11 cellular contexts compared by ENCODE assay signal in the genomic region with DNA sequence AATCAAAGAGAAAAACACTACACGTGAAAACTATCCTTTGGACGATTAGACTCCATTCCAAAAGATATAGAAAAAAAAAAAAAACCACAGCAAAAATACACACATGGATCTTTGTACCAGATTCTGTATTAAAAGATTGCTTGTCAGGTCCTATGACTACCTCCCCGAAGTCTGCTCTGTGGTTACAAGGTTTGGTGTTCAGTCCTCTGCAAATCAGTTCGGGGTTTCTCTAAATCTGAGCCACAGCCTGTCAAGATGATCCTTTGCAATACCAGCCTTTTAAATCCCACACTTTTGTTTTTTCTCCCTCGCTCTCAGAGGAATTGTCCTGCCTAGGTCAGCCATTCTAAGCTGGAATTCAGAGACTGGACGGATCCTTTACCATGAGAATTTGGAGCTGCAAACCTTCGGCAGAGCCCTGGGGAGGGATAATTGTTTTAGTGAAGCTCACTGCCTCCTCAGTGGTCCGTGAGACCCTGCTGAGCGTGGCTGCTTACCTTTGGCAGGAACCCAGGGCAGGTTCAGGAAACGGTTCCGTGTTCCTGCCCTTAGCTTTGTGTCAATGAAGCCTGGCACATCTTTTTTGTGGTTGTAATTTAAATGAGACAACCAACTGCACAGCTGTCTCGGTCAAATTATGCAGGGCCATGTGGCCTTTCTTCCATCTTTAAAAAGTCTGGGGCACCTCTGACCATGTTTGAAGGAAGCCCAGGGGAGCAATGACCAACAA. TPM values are rescaled to one million over a fixed set of nuclear protein-coding genes. Genes with fewer than 3 reads are reported as not detected.
DNase-seq lines count a peak whose midpoint lies in the region; ATAC-seq and TF ChIP-seq lines count a peak whose summit lies in the region.
"Had no signal": no experiment of that assay in that cellular context is flagged by ENCODE, and none has a peak within 500 bp of the region (broad histone marks: within the 10 kb centered on the region; RNA-seq: fewer than 3 reads in every experiment).

No MANE protein-coding gene starts in this region.

- H3K27me3 Mint-ChIP-seq in chondrocyte (ENCODE audit: low read depth) (no peaks in the 10 kb centered on the region), neural progenitor cell (ENCODE audit: insufficient read depth, low read depth) (peaks cover 5% of the 10 kb centered on the region)

- H3K4me2 ChIP-seq in BLaER1 = peak overlapping the region; percentile 75
- peak overlapping the region; percentile 80 for H3K4me2 ChIP-seq in neural progenitor cell

- H3K36me3 ChIP-seq in BLaER1 (peaks cover 88% of the 10 kb centered on the region), neural progenitor cell (no peaks in the 10 kb centered on the region)

- DNase-seq in chondrocyte (ENCODE audit: low spot score) (no peak), neural progenitor cell (ENCODE audit: low spot score) (peak; percentile 81)
- no peak for DNase-seq in stimulated activated naive CD4-positive, alpha-beta T cell treated with Interleukin-2 at 50 U/mL for 16 hours (lab: John Stamatoyannopoulos, UW)
- DNase-seq: activated CD8-positive, alpha-beta memory T cell treated with anti-CD3 and anti-CD28 coated beads, Interleukin-2, amount 10 ng/mL, durations not matched to agents 7 days and 5 days; natural killer cell; T-helper 1 cell had no signal

- H3K4me3 Mint-ChIP-seq in chondrocyte (ENCODE audit: unreplicated experiment) (peak overlapping the region; percentile 72), neural progenitor cell (peak overlapping the region; percentile 82)
- H3K4me3 Mint-ChIP-seq: activated CD8-positive, alpha-beta memory T cell treated with anti-CD3 and anti-CD28 coated beads, Interleukin-2, amount 10 ng/mL, durations not matched to agents 7 days and 5 days; natural killer cell had no signal

- H3K27ac ChIP-seq in BLaER1 = peak overlapping the region; percentile 32
- no peak overlapping the region for H3K27ac ChIP-seq in neural progenitor cell

- H3K36me3 Mint-ChIP-seq in chondrocyte (ENCODE audit: low read depth) (peaks cover 6% of the 10 kb centered on the region), neural progenitor cell (no peaks in the 10 kb centered on the region)
- H3K36me3 Mint-ChIP-seq: activated CD8-positive, alpha-beta memory T cell treated with anti-CD3 and anti-CD28 coated beads, Interleukin-2, amount 10 ng/mL, durations not matched to agents 7 days and 5 days; natural killer cell had no signal

- H3K9me3 ChIP-seq in BLaER1 = no peaks in the 10 kb centered on the region
- no peaks in the 10 kb centered on the region for H3K9me3 ChIP-seq in neural progenitor cell (ENCODE audit: low read depth)

- peaks cover 100% of the 10 kb centered on the region for H4K20me1 ChIP-seq in BLaER1
- peaks cover 7% of the 10 kb centered on the region for H4K20me1 ChIP-seq in neural progenitor cell (ENCODE audit: low read depth)

- no peak for TF ChIP-seq CTCF in chondrocyte (IDR thresholded peaks at IDR 0.05)
- TF ChIP-seq CTCF in neural progenitor cell (IDR thresholded peaks at IDR 0.05) = no peak

- H3K4me1 ChIP-seq in BLaER1 (peaks cover 98% of the 10 kb centered on the region), neural progenitor cell (peaks cover 29% of the 10 kb centered on the region)

- H3K4me3 ChIP-seq in BLaER1 = peak overlapping the region; percentile 15; the same call in 1 of the 2 replicates
- peak overlapping the region; percentile 46 for H3K4me3 ChIP-seq in neural progenitor cell

- H3K79me2 ChIP-seq in neural progenitor cell (ENCODE audit: low read depth) = no peaks in the 10 kb centered on the region

- H3K4me1 Mint-ChIP-seq in chondrocyte (ENCODE audit: low read depth) (peaks cover 93% of the 10 kb centered on the region), neural progenitor cell (peaks cover 64% of the 10 kb centered on the region)
- H3K4me1 Mint-ChIP-seq: activated CD8-positive, alpha-beta memory T cell treated with anti-CD3 and anti-CD28 coated beads, Interleukin-2, amount 10 ng/mL, durations not matched to agents 7 days and 5 days had no signal

- ATAC-seq in HG02588 (IDR thresholded peaks at IDR 0.05; ENCODE audit: unreplicated experiment) (peak; percentile 28), SK-N-SH treated with all-trans-retinoic acid at 6 μM for 48 hours (no peak), GM18502 (IDR thresholded peaks at IDR 0.05; ENCODE audit: poor library complexity, unreplicated experiment) (no peak), HG03045 (IDR thresholded peaks at IDR 0.05; ENCODE audit: unreplicated experiment) (no peak)
- ATAC-seq: activated CD8-positive, alpha-beta memory T cell treated with anti-CD3 and anti-CD28 coated beads, Interleukin-2, amount 10 ng/mL, durations not matched to agents 7 days and 5 days; natural killer cell had no signal

- no peaks in the 10 kb centered on the region for H3K27me3 ChIP-seq in BLaER1
- H3K27me3 ChIP-seq in neural progenitor cell = peaks cover 96% of the 10 kb centered on the region

- H3F3A ChIP-seq in neural progenitor cell (ENCODE audit: low read depth) = peaks cover 35% of the 10 kb centered on the region

- H3K27ac Mint-ChIP-seq in chondrocyte (ENCODE audit: unreplicated experiment) (peak overlapping the region; percentile 96), neural progenitor cell (peak overlapping the region; percentile 89)
- H3K27ac Mint-ChIP-seq: activated CD8-positive, alpha-beta memory T cell treated with anti-CD3 and anti-CD28 coated beads, Interleukin-2, amount 10 ng/mL, durations not matched to agents 7 days and 5 days; natural killer cell had no signal

- H3K9ac ChIP-seq in BLaER1 (peak overlapping the region; percentile 54), neural progenitor cell (no peak overlapping the region)

- no peaks in the 10 kb centered on the region for H3K9me3 Mint-ChIP-seq in chondrocyte (ENCODE audit: low read depth)
- no peaks in the 10 kb centered on the region for H3K9me3 Mint-ChIP-seq in neural progenitor cell
- H3K9me3 Mint-ChIP-seq: natural killer cell had no signal

- no peak overlapping the region for H2AFZ ChIP-seq in neural progenitor cell (replicated peaks)

TF ChIP-seq in SK-N-SH treated with all-trans-retinoic acid at 6 μM for 48 hours, 23 proteins besides CTCF, POLR2A, EP300 and RAD21 (continues in another document):
- TF ChIP-seq ZFP30 (CRISPR knock-in tag; IDR thresholded peaks at IDR 0.05) (no peak), SNAI2 (CRISPR knock-in tag; IDR thresholded peaks at IDR 0.05) (no peak), ESRRG (CRISPR knock-in tag; IDR thresholded peaks at IDR 0.05) (no peak), ZNF8 (CRISPR knock-in tag; IDR thresholded peaks at IDR 0.05) (no peak), TCF4 (CRISPR knock-in tag; IDR thresholded peaks at IDR 0.05; ENCODE audit: borderline replicate concordance) (no peak), ZNF565 (CRISPR knock-in tag; conservative IDR thresholded peaks at IDR 0.05; ENCODE audit: low read depth) (no peak), ZFP3 (CRISPR knock-in tag; IDR thresholded peaks at IDR 0.05) (no peak), BACH2 (CRISPR knock-in tag; IDR thresholded peaks at IDR 0.05; ENCODE audit: borderline replicate concordance) (no peak), ISL1 (CRISPR knock-in tag; IDR thresholded peaks at IDR 0.05) (no peak), ARNTL (CRISPR knock-in tag; IDR thresholded peaks at IDR 0.05; ENCODE audit: borderline replicate concordance, low read depth) (no peak), TOX (CRISPR knock-in tag; IDR thresholded peaks at IDR 0.05; ENCODE audit: borderline replicate concordance) (no peak), OSR1 (CRISPR knock-in tag; IDR thresholded peaks at IDR 0.05) (no peak), RARB (CRISPR knock-in tag; IDR thresholded peaks at IDR 0.05) (no peak)
- TF ChIP-seq, protein P1, sequence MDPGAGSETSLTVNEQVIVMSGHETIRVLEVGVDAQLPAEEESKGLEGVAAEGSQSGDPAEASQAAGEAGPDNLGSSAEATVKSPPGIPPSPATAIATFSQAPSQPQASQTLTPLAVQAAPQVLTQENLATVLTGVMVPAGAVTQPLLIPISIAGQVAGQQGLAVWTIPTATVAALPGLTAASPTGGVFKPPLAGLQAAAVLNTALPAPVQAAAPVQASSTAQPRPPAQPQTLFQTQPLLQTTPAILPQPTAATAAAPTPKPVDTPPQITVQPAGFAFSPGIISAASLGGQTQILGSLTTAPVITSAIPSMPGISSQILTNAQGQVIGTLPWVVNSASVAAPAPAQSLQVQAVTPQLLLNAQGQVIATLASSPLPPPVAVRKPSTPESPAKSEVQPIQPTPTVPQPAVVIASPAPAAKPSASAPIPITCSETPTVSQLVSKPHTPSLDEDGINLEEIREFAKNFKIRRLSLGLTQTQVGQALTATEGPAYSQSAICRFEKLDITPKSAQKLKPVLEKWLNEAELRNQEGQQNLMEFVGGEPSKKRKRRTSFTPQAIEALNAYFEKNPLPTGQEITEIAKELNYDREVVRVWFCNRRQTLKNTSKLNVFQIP (CRISPR knock-in tag; IDR thresholded peaks at IDR 0.05; ENCODE audit: borderline replicate concordance, low read depth) = no peak
- TF ChIP-seq, protein P2, sequence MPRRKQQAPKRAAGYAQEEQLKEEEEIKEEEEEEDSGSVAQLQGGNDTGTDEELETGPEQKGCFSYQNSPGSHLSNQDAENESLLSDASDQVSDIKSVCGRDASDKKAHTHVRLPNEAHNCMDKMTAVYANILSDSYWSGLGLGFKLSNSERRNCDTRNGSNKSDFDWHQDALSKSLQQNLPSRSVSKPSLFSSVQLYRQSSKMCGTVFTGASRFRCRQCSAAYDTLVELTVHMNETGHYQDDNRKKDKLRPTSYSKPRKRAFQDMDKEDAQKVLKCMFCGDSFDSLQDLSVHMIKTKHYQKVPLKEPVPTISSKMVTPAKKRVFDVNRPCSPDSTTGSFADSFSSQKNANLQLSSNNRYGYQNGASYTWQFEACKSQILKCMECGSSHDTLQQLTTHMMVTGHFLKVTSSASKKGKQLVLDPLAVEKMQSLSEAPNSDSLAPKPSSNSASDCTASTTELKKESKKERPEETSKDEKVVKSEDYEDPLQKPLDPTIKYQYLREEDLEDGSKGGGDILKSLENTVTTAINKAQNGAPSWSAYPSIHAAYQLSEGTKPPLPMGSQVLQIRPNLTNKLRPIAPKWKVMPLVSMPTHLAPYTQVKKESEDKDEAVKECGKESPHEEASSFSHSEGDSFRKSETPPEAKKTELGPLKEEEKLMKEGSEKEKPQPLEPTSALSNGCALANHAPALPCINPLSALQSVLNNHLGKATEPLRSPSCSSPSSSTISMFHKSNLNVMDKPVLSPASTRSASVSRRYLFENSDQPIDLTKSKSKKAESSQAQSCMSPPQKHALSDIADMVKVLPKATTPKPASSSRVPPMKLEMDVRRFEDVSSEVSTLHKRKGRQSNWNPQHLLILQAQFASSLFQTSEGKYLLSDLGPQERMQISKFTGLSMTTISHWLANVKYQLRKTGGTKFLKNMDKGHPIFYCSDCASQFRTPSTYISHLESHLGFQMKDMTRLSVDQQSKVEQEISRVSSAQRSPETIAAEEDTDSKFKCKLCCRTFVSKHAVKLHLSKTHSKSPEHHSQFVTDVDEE (CRISPR knock-in tag; IDR thresholded peaks at IDR 0.05) = no peak

RNA-seq across cellular contexts. Expression of a gene that starts 47.3 kb away (rescaled TPM):
- 60.9 to 71.5 TPM (median 67.9 TPM) in 3 replicates for total RNA-seq in chondrocyte
- 0.19 and 0.56 TPM in 2 replicates for total RNA-seq in neural progenitor cell (ENCODE audit: low replicate concordance)

Comparison
In these comparisons a context has a peak if more than half of its experiments do, and no peak if none do; other contexts are left out.
1. RNA of a gene that starts 47.3 kb away (total RNA-seq): 60.9 to 71.5 TPM in chondrocyte; 0.19 to 0.56 TPM in neural progenitor cell; every median in the first group is over 10 times any median in the second.